In the genomic region with DNA sequence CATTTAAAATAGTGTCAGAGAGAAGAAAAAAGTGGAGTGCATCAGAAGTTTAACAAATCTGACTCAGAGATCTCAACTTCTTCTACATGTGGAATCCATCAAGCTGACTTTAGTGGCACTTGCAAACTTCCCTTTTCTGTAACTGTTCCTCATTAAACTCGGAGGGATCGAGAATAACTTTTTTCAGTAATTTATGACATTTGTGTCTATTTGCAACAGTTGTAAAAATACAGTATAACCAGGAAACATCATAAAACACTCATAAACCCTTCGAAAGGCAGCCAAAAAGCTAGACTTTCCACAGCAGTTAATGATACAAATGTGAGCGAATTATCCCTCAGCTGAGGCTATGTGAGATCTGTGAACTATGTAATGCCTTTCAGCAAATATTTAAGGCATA, we compare ENCODE assay signal across 27 cellular contexts.
A peak's percentile ranks its signal among the peaks of the same experiment; 100 is the strongest.
DNase-seq lines count a peak whose midpoint lies in the region; ATAC-seq, FAIRE-seq and TF ChIP-seq lines count a peak whose summit lies in the region.
"Had no signal": no experiment of that assay in that cellular context is flagged by ENCODE, and none has a peak within 500 bp of the region (broad histone marks: within the 10 kb centered on the region; RNA-seq: fewer than 3 reads in every experiment).

No MANE protein-coding gene starts in this region.

- ATAC-seq in GM19463 (IDR thresholded peaks at IDR 0.05; ENCODE audit: unreplicated experiment), result no peak

- H3K27me3 ChIP-seq in mesenchymal stem cell (ENCODE audit: control insufficient read depth in 1 of 2, insufficient read depth in 1 of 2, low read length in 2 of 2), result no peaks in the 10 kb centered on the region
- H3K27me3 ChIP-seq in brain microvascular endothelial cell (replicated peaks), result no peaks in the 10 kb centered on the region
- H3K27me3 ChIP-seq: adrenal gland, right atrium auricular region had no signal

- H3K23ac ChIP-seq in mesenchymal stem cell (ENCODE audit: low read length in 2 of 2), result no peak overlapping the region

- H3K18ac ChIP-seq in mesenchymal stem cell (ENCODE audit: low read depth in 1 of 2, low read length in 2 of 2), result no peak overlapping the region

- H4K91ac ChIP-seq in mesenchymal stem cell (ENCODE audit: low read length), result no peak overlapping the region

- no peak overlapping the region for H2BK5ac ChIP-seq in mesenchymal stem cell (ENCODE audit: low read depth, low read length, poor library complexity, severe bottlenecking)

- no peak overlapping the region for H2AFZ ChIP-seq in mesenchymal stem cell (ENCODE audit: low read depth, low read length)

- H2BK15ac ChIP-seq in mesenchymal stem cell (ENCODE audit: low read depth, poor library complexity, severe bottlenecking), result no peak overlapping the region

- no peak overlapping the region for H2BK120ac ChIP-seq in mesenchymal stem cell (ENCODE audit: low read depth, low read length)

- H3K4me2 ChIP-seq in mesenchymal stem cell (ENCODE audit: low read length, poor library complexity, severe bottlenecking), result no peak overlapping the region

- H2BK12ac ChIP-seq in mesenchymal stem cell (ENCODE audit: low read length in 2 of 2), result no peak overlapping the region

- no peak for TF ChIP-seq CTCF in brain microvascular endothelial cell (IDR thresholded peaks at IDR 0.05; ENCODE audit: low read depth, low read length, missing control alignments)

- H3K27ac ChIP-seq in SK-N-MC (no peak overlapping the region), mesenchymal stem cell (ENCODE audit: low read length, poor library complexity, severe bottlenecking) (no peak overlapping the region), brain microvascular endothelial cell (no peak overlapping the region)
- H3K27ac ChIP-seq: adrenal gland, right atrium auricular region had no signal

- no peak overlapping the region for H4K8ac ChIP-seq in mesenchymal stem cell (ENCODE audit: low read length)

- in situ Hi-C loops in brain microvascular endothelial cell (cut with HindIII; ENCODE audit: low pct_ligation_motif_present, low sequenced_read_pairs), result no loop called here

- no peak overlapping the region for H3K4ac ChIP-seq in mesenchymal stem cell (ENCODE audit: low read depth in 1 of 2, low read length in 2 of 2)

- DNase-seq in AG20443 (ENCODE audit: low spot score) (peak; percentile 29), Kasumi-1 (lab: John Stamatoyannopoulos, UW) (peak; percentile 60 to 68), SK-N-MC (ENCODE audit: low read depth, low spot score) (peak; percentile 94), mesenchymal stem cell (no peak), brain microvascular endothelial cell (no peak), RCC 7860 (ENCODE audit: low spot score) (no peak), GM19239 (ENCODE audit: insufficient read length, low spot score) (no peak)
- DNase-seq: activated CD4-positive, alpha-beta memory T cell treated with anti-CD3 and anti-CD28 coated beads, Interleukin-2, amount 10 ng/mL, durations not matched to agents 7 days and 5 days; activated CD4-positive, CD25-positive, alpha-beta regulatory T cell; activated gamma-delta T cell treated with Interleukin-2 at 50 U/mL for 16 hours; activated T-cell treated with anti-CD3 and anti-CD28 coated beads for 4 hours; adrenal gland; DMS79; foreskin melanocyte; H9; islet precursor cell; mammary epithelial cell; NCI-H1436; NCI-H2171; NCI-H524 treated with DMSO at 0.1 percent for 48 hours; SHP77 treated with DMSO at 0.1 percent for 48 hours; stimulated activated CD8-positive, alpha-beta memory T cell treated with anti-CD3 and anti-CD28 coated beads, Interleukin-4, amount 100 ng/mL, for 48 hours; substantia nigra had no signal

- H3K4me3 ChIP-seq in SK-N-MC (peak overlapping the region; percentile 1; the same call in 1 of the 2 replicates), mesenchymal stem cell (ENCODE audit: insufficient read depth in 1 of 2, low read depth in 1 of 2, low read length in 2 of 2) (peak overlapping the region in 1 of 2 experiments; percentile 18), brain microvascular endothelial cell (ENCODE audit: low read depth, low read length) (no peak overlapping the region)
- H3K4me3 ChIP-seq: adrenal gland, right atrium auricular region had no signal

- FAIRE-seq in RCC 7860 (lab: Jason Lieb, UNC), result no peak
- no peak for FAIRE-seq in GM19239 (lab: Jason Lieb, UNC)
- FAIRE-seq: HTR-8/SVneo, urothelium cell line had no signal

- H3K14ac ChIP-seq in mesenchymal stem cell (ENCODE audit: low read length in 2 of 2), result no peak overlapping the region

- H3K79me1 ChIP-seq in mesenchymal stem cell (replicated peaks; ENCODE audit: low read length, poor library complexity, severe bottlenecking), result no peaks in the 10 kb centered on the region

- no CpG with 5 or more reads among the region's 4 CpGs for WGBS in mesenchymal stem cell

- H3K36me3 ChIP-seq in SK-N-MC (ENCODE audit: insufficient read depth, low read length), result no peaks in the 10 kb centered on the region
- H3K36me3 ChIP-seq in mesenchymal stem cell (ENCODE audit: control insufficient read depth in 1 of 2, insufficient read depth in 2 of 2, low read depth in 1 of 2, low read length in 2 of 2), result no peaks in the 10 kb centered on the region
- no peaks in the 10 kb centered on the region for H3K36me3 ChIP-seq in brain microvascular endothelial cell (replicated peaks)
- H3K36me3 ChIP-seq: adrenal gland, right atrium auricular region had no signal

- H3K9ac ChIP-seq in SK-N-MC (ENCODE audit: insufficient read length), result no peak overlapping the region
- peak overlapping the region; percentile 42 for H3K9ac ChIP-seq in mesenchymal stem cell (ENCODE audit: low read length)

- no peaks in the 10 kb centered on the region for H3K9me3 ChIP-seq in SK-N-MC (ENCODE audit: low read depth, low read length)
- no peaks in the 10 kb centered on the region for H3K9me3 ChIP-seq in mesenchymal stem cell (ENCODE audit: control insufficient read depth, low read length)
- H3K9me3 ChIP-seq: adrenal gland, right atrium auricular region had no signal

- no peaks in the 10 kb centered on the region for H3K4me1 ChIP-seq in mesenchymal stem cell (ENCODE audit: control insufficient read depth, insufficient read depth, low read depth, low read length)
- H3K4me1 ChIP-seq: adrenal gland, right atrium auricular region had no signal

- H2AK5ac ChIP-seq in mesenchymal stem cell (ENCODE audit: low read length, severe bottlenecking), result no peak overlapping the region

Comparison
In these comparisons a context has a peak if more than half of its experiments do, and no peak if none do; other contexts are left out.
1. DNase-seq: peak in AG20443 (single experiment), Kasumi-1 (2 of 2) and SK-N-MC (single experiment); none in mesenchymal stem cell (single experiment), brain microvascular endothelial cell (single experiment), RCC 7860 (single experiment) and GM19239 (single experiment).